Comparison of ENCODE assay signal across 12 cellular contexts in genomic region chr1:51203121-51203873, GRCh38. TPM values are rescaled to one million over a fixed set of nuclear protein-coding genes. Genes with fewer than 3 reads are reported as not detected.
DNase-seq lines count a peak whose midpoint lies in the region; ATAC-seq lines count a peak whose summit lies in the region.
"Had no signal": no experiment of that assay in that cellular context is flagged by ENCODE, and none has a peak within 500 bp of the region (broad histone marks: within the 10 kb centered on the region; RNA-seq: fewer than 3 reads in every experiment).

No MANE protein-coding gene starts in this region.

- peaks cover 6% of the 10 kb centered on the region for H3K4me1 Mint-ChIP-seq in activated T-cell treated with anti-CD3 and anti-CD28 coated beads, Interleukin-2, amount 50 U/mL, for 24 hours (ENCODE audit: low read depth)
- H3K4me1 Mint-ChIP-seq in stimulated activated naive CD8-positive, alpha-beta T cell treated with anti-CD3 and anti-CD28 coated beads, Interleukin-15, amount 100 ng/mL, for 72 hours = peaks cover 11% of the 10 kb centered on the region
- H3K4me1 Mint-ChIP-seq: natural killer cell had no signal

- intact Hi-C loops in left colon (cut with DNase I, micrococcal nuclease) = no loop called here

- peak; percentile 89 for ATAC-seq in GM21381 (IDR thresholded peaks at IDR 0.05; ENCODE audit: unreplicated experiment)
- ATAC-seq in HG03103 (IDR thresholded peaks at IDR 0.05; ENCODE audit: low read depth, unreplicated experiment) = peak; percentile 68
- ATAC-seq in stimulated activated naive CD8-positive, alpha-beta T cell treated with anti-CD3 and anti-CD28 coated beads, Interleukin-15, amount 100 ng/mL, for 72 hours = peak; percentile 93
- ATAC-seq in left colon = no peak
- ATAC-seq: left lung, natural killer cell, right cardiac atrium had no signal

- H3K9me3 Mint-ChIP-seq in activated T-cell treated with anti-CD3 and anti-CD28 coated beads, Interleukin-2, amount 50 U/mL, for 24 hours = no peaks in the 10 kb centered on the region
- H3K9me3 Mint-ChIP-seq in stimulated activated naive CD8-positive, alpha-beta T cell treated with anti-CD3 and anti-CD28 coated beads, Interleukin-15, amount 100 ng/mL, for 72 hours = no peaks in the 10 kb centered on the region
- H3K9me3 Mint-ChIP-seq: natural killer cell had no signal

- H3K27ac Mint-ChIP-seq in activated T-cell treated with anti-CD3 and anti-CD28 coated beads, Interleukin-2, amount 50 U/mL, for 24 hours = peak overlapping the region; percentile 30
- no peak overlapping the region for H3K27ac Mint-ChIP-seq in stimulated activated naive CD8-positive, alpha-beta T cell treated with anti-CD3 and anti-CD28 coated beads, Interleukin-15, amount 100 ng/mL, for 72 hours
- H3K27ac Mint-ChIP-seq: natural killer cell had no signal

- H3K27me3 Mint-ChIP-seq in activated T-cell treated with anti-CD3 and anti-CD28 coated beads, Interleukin-2, amount 50 U/mL, for 24 hours = no peaks in the 10 kb centered on the region
- H3K27me3 Mint-ChIP-seq in stimulated activated naive CD8-positive, alpha-beta T cell treated with anti-CD3 and anti-CD28 coated beads, Interleukin-15, amount 100 ng/mL, for 72 hours = no peaks in the 10 kb centered on the region

- H3K36me3 Mint-ChIP-seq in activated T-cell treated with anti-CD3 and anti-CD28 coated beads, Interleukin-2, amount 50 U/mL, for 24 hours (ENCODE audit: low read depth) = no peaks in the 10 kb centered on the region
- H3K36me3 Mint-ChIP-seq: natural killer cell had no signal

- H3K4me3 Mint-ChIP-seq in activated T-cell treated with anti-CD3 and anti-CD28 coated beads, Interleukin-2, amount 50 U/mL, for 24 hours = no peak overlapping the region
- H3K4me3 Mint-ChIP-seq in stimulated activated naive CD8-positive, alpha-beta T cell treated with anti-CD3 and anti-CD28 coated beads, Interleukin-15, amount 100 ng/mL, for 72 hours = peak overlapping the region in 1 of 2 donors; percentile 26
- H3K4me3 Mint-ChIP-seq: natural killer cell had no signal

- DNase-seq in activated T-cell treated with anti-CD3 and anti-CD28 coated beads, Interleukin-2, amount 50 U/mL, for 24 hours = no peak
- no peak for DNase-seq in activated T-cell treated with anti-CD3 and anti-CD28 coated beads, Interleukin-2, amount 50 U/mL, for 1 hour
- no peak for DNase-seq in stimulated activated naive CD8-positive, alpha-beta T cell treated with anti-CD3 and anti-CD28 coated beads, Interleukin-15, amount 100 ng/mL, for 72 hours
- DNase-seq in left colon (no peak), NCI-H82 (lab: John Stamatoyannopoulos, UW) (no peak), RKO (ENCODE audit: low spot score) (no peak)
- DNase-seq: DMS79, left lung, natural killer cell, right cardiac atrium had no signal

RNA-seq across cellular contexts. Expression of gene RNF11, which starts 32.8 kb away (rescaled TPM):
- total RNA-seq in left colon = 100 to 1,000 TPM in 1 of 2 donors, 10 to 100 TPM in 1; 69.6 to 109 TPM
